1 cellular context compared by ENCODE assay signal in the genomic region with DNA sequence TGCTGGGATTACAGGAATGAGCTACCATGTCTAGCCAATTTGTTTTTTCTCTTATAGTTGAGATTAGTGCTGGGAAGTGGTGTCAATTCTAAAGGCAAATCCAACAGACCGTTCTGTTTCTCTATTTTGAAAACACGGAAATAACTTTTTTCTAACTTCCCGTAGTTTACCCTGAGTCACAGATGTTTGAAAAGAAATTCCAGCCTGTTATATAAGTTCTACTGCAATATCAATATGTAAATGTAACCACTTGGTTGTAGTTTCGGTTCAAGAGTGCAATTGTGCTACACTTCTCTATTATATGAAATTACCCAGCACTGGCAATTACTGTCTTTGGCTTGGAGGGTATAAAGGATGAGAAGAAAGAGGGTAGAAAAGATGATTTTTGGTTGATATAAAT.
TF ChIP-seq lines count a peak whose summit lies in the region.

No MANE protein-coding gene starts in this region.

TF ChIP-seq in K562, 482 proteins besides CTCF, POLR2A, EP300 and RAD21 (continued from another document):
- no peak for TF ChIP-seq ZNF511 (CRISPR knock-in tag; IDR thresholded peaks at IDR 0.05)
- TF ChIP-seq CREB3L1 (IDR thresholded peaks at IDR 0.05; ENCODE audit: borderline replicate concordance, low read depth), result no peak
- no peak for TF ChIP-seq TAF1 (IDR thresholded peaks at IDR 0.05; ENCODE audit: control insufficient read depth, extremely low read depth, insufficient read depth, low read length, severe bottlenecking)
- TF ChIP-seq SRSF1 (IDR thresholded peaks at IDR 0.05; ENCODE audit: low read depth, low read length), result no peak
- TF ChIP-seq ZNF445 (CRISPR knock-in tag; IDR thresholded peaks at IDR 0.05; ENCODE audit: low read depth), result no peak
